ENCODE assay signal across 36 cellular contexts in genomic region chr10:133452453-133452852, GRCh38. TPM values are rescaled to one million over a fixed set of nuclear protein-coding genes. Genes with fewer than 3 reads are reported as not detected.
"Had no signal": no experiment of that assay in that cellular context is flagged by ENCODE, and none has a peak within 500 bp of the region (broad histone marks: within the 10 kb centered on the region; RNA-seq: fewer than 3 reads in every experiment).

No MANE protein-coding gene starts in this region.

- H3K36me3 ChIP-seq: adrenal gland, breast epithelium, cardiac muscle cell, colonic mucosa had no signal

- H3K4me1 ChIP-seq: adrenal gland, breast epithelium, colonic mucosa had no signal

- H3K27ac ChIP-seq: adrenal gland, breast epithelium, cardiac muscle cell, colonic mucosa, epithelial cell of prostate had no signal

- H3K27ac Mint-ChIP-seq: activated CD4-positive, alpha-beta memory T cell treated with anti-CD3 and anti-CD28 coated beads for 36 hours; activated CD4-positive, alpha-beta T cell treated with anti-CD3 and anti-CD28 coated beads for 36 hours; activated CD4-positive, alpha-beta T cell treated with anti-CD3 and anti-CD28 coated beads, Interleukin-2, amount 10 ng/mL, durations not matched to agents 24 days and 14 days; activated CD8-positive, alpha-beta memory T cell treated with anti-CD3 and anti-CD28 coated beads, Interleukin-2, amount 10 ng/mL, durations not matched to agents 7 days and 5 days; activated CD8-positive, alpha-beta T cell treated with anti-CD3 and anti-CD28 coated beads, Interleukin-2, amount 10 ng/mL, durations not matched to agents 7 days and 5 days; activated naive CD4-positive, alpha-beta T cell treated with anti-CD3 and anti-CD28 coated beads for 36 hours; activated naive CD4-positive, alpha-beta T cell treated with anti-CD3 and anti-CD28 coated beads, Interleukin-2, amount 50 U/mL, for 24 hours; activated naive CD8-positive, alpha-beta T cell treated with anti-CD3 and anti-CD28 coated beads for 36 hours; activated naive CD8-positive, alpha-beta T cell treated with anti-CD3 and anti-CD28 coated beads, Interleukin-2, amount 50 U/mL, for 24 hours; activated T-helper 1 cell treated with anti-CD3 and anti-CD28 coated beads, Interleukin-12 subunit alpha, Interleukin-12 subunit beta, Interleukin-2, Interleukin-4 antibody, amounts not matched to agents 30 ng/mL and 10 ng/mL and 1 ng/mL, durations not matched to agents 14 hours and 24 hours and 36 hours; activated T-helper 2 cell treated with anti-CD3 and anti-CD28 coated beads, Interferon-gamma antibody, Interleukin-2, Interleukin-4, amounts not matched to agents 10 μg/mL and 5 μg/mL and 100 μg/mL, durations not matched to agents 14 hours and 24 hours and 36 hours; brain had no signal

- H3K4me3 Mint-ChIP-seq: activated CD4-positive, alpha-beta memory T cell treated with anti-CD3 and anti-CD28 coated beads for 36 hours; activated CD4-positive, alpha-beta T cell treated with anti-CD3 and anti-CD28 coated beads for 36 hours; activated CD4-positive, alpha-beta T cell treated with anti-CD3 and anti-CD28 coated beads, Interleukin-2, amount 10 ng/mL, durations not matched to agents 24 days and 14 days; activated CD8-positive, alpha-beta memory T cell treated with anti-CD3 and anti-CD28 coated beads, Interleukin-2, amount 10 ng/mL, durations not matched to agents 7 days and 5 days; activated CD8-positive, alpha-beta T cell treated with anti-CD3 and anti-CD28 coated beads, Interleukin-2, amount 10 ng/mL, durations not matched to agents 7 days and 5 days; activated naive CD4-positive, alpha-beta T cell treated with anti-CD3 and anti-CD28 coated beads for 36 hours; activated naive CD4-positive, alpha-beta T cell treated with anti-CD3 and anti-CD28 coated beads, Interleukin-2, amount 50 U/mL, for 24 hours; activated naive CD8-positive, alpha-beta T cell treated with anti-CD3 and anti-CD28 coated beads for 36 hours; activated naive CD8-positive, alpha-beta T cell treated with anti-CD3 and anti-CD28 coated beads, Interleukin-2, amount 50 U/mL, for 24 hours; activated T-helper 1 cell treated with anti-CD3 and anti-CD28 coated beads, Interleukin-12 subunit alpha, Interleukin-12 subunit beta, Interleukin-2, Interleukin-4 antibody, amounts not matched to agents 30 ng/mL and 10 ng/mL and 1 ng/mL, durations not matched to agents 14 hours and 24 hours and 36 hours; brain had no signal

- H3K4me3 ChIP-seq: adrenal gland, breast epithelium, cardiac muscle cell, colonic mucosa had no signal

- ATAC-seq: activated CD4-positive, alpha-beta T cell treated with anti-CD3 and anti-CD28 coated beads for 36 hours; activated CD8-positive, alpha-beta memory T cell treated with anti-CD3 and anti-CD28 coated beads, Interleukin-2, amount 10 ng/mL, durations not matched to agents 7 days and 5 days; activated CD8-positive, alpha-beta T cell treated with anti-CD3 and anti-CD28 coated beads, Interleukin-2, amount 10 ng/mL, durations not matched to agents 7 days and 5 days; activated naive CD8-positive, alpha-beta T cell treated with anti-CD3 and anti-CD28 coated beads, Interleukin-2, amount 50 U/mL, for 24 hours had no signal

- H3K27me3 Mint-ChIP-seq: activated CD4-positive, alpha-beta memory T cell treated with anti-CD3 and anti-CD28 coated beads for 36 hours; activated CD4-positive, alpha-beta T cell treated with anti-CD3 and anti-CD28 coated beads for 36 hours; activated CD4-positive, alpha-beta T cell treated with anti-CD3 and anti-CD28 coated beads, Interleukin-2, amount 10 ng/mL, durations not matched to agents 24 days and 14 days; activated naive CD4-positive, alpha-beta T cell treated with anti-CD3 and anti-CD28 coated beads, Interleukin-2, amount 50 U/mL, for 24 hours; brain had no signal

- H3K4me1 Mint-ChIP-seq: activated CD4-positive, alpha-beta T cell treated with anti-CD3 and anti-CD28 coated beads for 36 hours; activated CD4-positive, alpha-beta T cell treated with anti-CD3 and anti-CD28 coated beads, Interleukin-2, amount 10 ng/mL, durations not matched to agents 24 days and 14 days; activated CD8-positive, alpha-beta memory T cell treated with anti-CD3 and anti-CD28 coated beads, Interleukin-2, amount 10 ng/mL, durations not matched to agents 7 days and 5 days; activated naive CD4-positive, alpha-beta T cell treated with anti-CD3 and anti-CD28 coated beads, Interleukin-2, amount 50 U/mL, for 24 hours; activated naive CD8-positive, alpha-beta T cell treated with anti-CD3 and anti-CD28 coated beads for 36 hours; activated naive CD8-positive, alpha-beta T cell treated with anti-CD3 and anti-CD28 coated beads, Interleukin-2, amount 50 U/mL, for 24 hours; brain had no signal

- DNase-seq: activated CD4-positive, alpha-beta memory T cell treated with anti-CD3 and anti-CD28 coated beads for 36 hours; activated CD4-positive, alpha-beta T cell treated with anti-CD3 and anti-CD28 coated beads for 36 hours; activated CD4-positive, alpha-beta T cell treated with anti-CD3 and anti-CD28 coated beads, Interleukin-2, amount 10 ng/mL, durations not matched to agents 24 days and 14 days; activated CD4-positive, CD25-positive, alpha-beta regulatory T cell; activated CD4-positive, CD25-positive, alpha-beta regulatory T cell treated with anti-CD3 and anti-CD28 coated beads, Interleukin-2, amount 50 U/mL, for 72 hours; activated CD8-positive, alpha-beta memory T cell treated with anti-CD3 and anti-CD28 coated beads, Interleukin-2, amount 10 ng/mL, durations not matched to agents 7 days and 5 days; activated CD8-positive, alpha-beta memory T cell treated with anti-CD3 and anti-CD28 coated beads, Interleukin-2, amount 50 U/mL, for 4 hours; activated CD8-positive, alpha-beta T cell treated with anti-CD3 and anti-CD28 coated beads, Interleukin-2, amount 10 ng/mL, durations not matched to agents 7 days and 5 days; activated effector memory CD4-positive, alpha-beta T cell treated with anti-CD3 and anti-CD28 coated beads, Interleukin-2, amount 50 U/mL, for 16 hours; activated naive CD4-positive, alpha-beta T cell treated with anti-CD3 and anti-CD28 coated beads for 36 hours; activated naive CD8-positive, alpha-beta T cell treated with anti-CD3 and anti-CD28 coated beads for 36 hours; activated naive CD8-positive, alpha-beta T cell treated with anti-CD3 and anti-CD28 coated beads, Interleukin-2, amount 50 U/mL, for 24 hours; activated T-cell treated with anti-CD3 and anti-CD28 coated beads, Interleukin-2, amount 50 U/mL, for 1 hour; activated T-cell treated with anti-CD3 and anti-CD28 coated beads, Interleukin-2, amount 50 U/mL, for 48 hours; amygdala; aorta; central memory CD4-positive, alpha-beta T cell; cerebellar nuclear complex; colonic mucosa; effector CD8-positive, alpha-beta T cell; foreskin fibroblast; T-helper 2 cell had no signal

- FAIRE-seq: endometrium, endothelial cell of umbilical vein, frontal cortex had no signal

- H3K27me3 ChIP-seq: adrenal gland, breast epithelium, cardiac muscle cell, colonic mucosa had no signal

RNA-seq across cellular contexts. Expression of gene SPRN, which starts 28.0 kb away (rescaled TPM):
- total RNA-seq: activated CD4-positive, alpha-beta memory T cell treated with anti-CD3 and anti-CD28 coated beads for 36 hours; activated CD4-positive, alpha-beta T cell treated with anti-CD3 and anti-CD28 coated beads for 36 hours; activated CD4-positive, alpha-beta T cell treated with anti-CD3 and anti-CD28 coated beads, Interleukin-2, amount 10 ng/mL, durations not matched to agents 24 days and 14 days; activated CD8-positive, alpha-beta memory T cell treated with anti-CD3 and anti-CD28 coated beads for 36 hours; activated CD8-positive, alpha-beta memory T cell treated with anti-CD3 and anti-CD28 coated beads, Interleukin-2, amount 10 ng/mL, durations not matched to agents 7 days and 5 days; activated CD8-positive, alpha-beta T cell treated with anti-CD3 and anti-CD28 coated beads, Interleukin-2, amount 10 ng/mL, durations not matched to agents 7 days and 5 days; activated naive CD4-positive, alpha-beta T cell treated with anti-CD3 and anti-CD28 coated beads for 36 hours; activated naive CD8-positive, alpha-beta T cell treated with anti-CD3 and anti-CD28 coated beads for 36 hours; activated T-helper 1 cell treated with anti-CD3 and anti-CD28 coated beads, Interleukin-12 subunit alpha, Interleukin-12 subunit beta, Interleukin-2, Interleukin-4 antibody, amounts not matched to agents 30 ng/mL and 10 ng/mL and 1 ng/mL, durations not matched to agents 14 hours and 24 hours and 36 hours; activated T-helper 2 cell treated with anti-CD3 and anti-CD28 coated beads, Interferon-gamma antibody, Interleukin-2, Interleukin-4, amounts not matched to agents 10 μg/mL and 5 μg/mL and 100 μg/mL, durations not matched to agents 14 hours and 24 hours and 36 hours; aorta; colonic mucosa; dermis microvascular lymphatic vessel endothelial cell; T-helper 1 cell treated with Interleukin-12 subunit alpha and Interleukin-12 subunit beta and Interleukin-4 antibody, amounts not matched to agents 30 ng/mL and 1 ng/mL, for 36 hours had no signal
